Comparison of ENCODE assay signal across 9 cellular contexts in genomic region chr4:20251796-20252655, GRCh38. TPM values are rescaled to one million over a fixed set of nuclear protein-coding genes. Genes with fewer than 3 reads are reported as not detected.
A peak's percentile ranks its signal among the peaks of the same experiment; 100 is the strongest.
DNase-seq lines count a peak whose midpoint lies in the region; ATAC-seq and TF ChIP-seq lines count a peak whose summit lies in the region.
"Had no signal": no experiment of that assay in that cellular context is flagged by ENCODE, and none has a peak within 500 bp of the region (broad histone marks: within the 10 kb centered on the region; RNA-seq: fewer than 3 reads in every experiment).

Gene SLIT2, plus strand, starts transcription at chr4:20251905. Its CDS starts 1,911 bp downstream, at chr4:20253816.

- peak; percentile 8 for DNase-seq in NCI-H2107 treated with DMSO at 0.1 percent for 48 hours (lab: John Stamatoyannopoulos, UW; ENCODE audit: unreplicated experiment)
- DNase-seq in NCI-H2107 (lab: John Stamatoyannopoulos, UW): no peak
- DNase-seq in HCT116 (ENCODE audit: low read depth, low spot score): peak; percentile 24
- peak; percentile 75 for DNase-seq in MG63
- DNase-seq in T-cell: no peak
- DNase-seq in effector memory CD8-positive, alpha-beta T cell: no peak
- DNase-seq in lung microvascular endothelial cell (ENCODE audit: low read depth in 2 of 2): peak; percentile 58 to 89
- DNase-seq in substantia nigra (lab: John Stamatoyannopoulos, UW): peak in 40 of 49 donors; percentile 12 to 78 (median 50)
- DNase-seq: CD4-positive, CD25-positive, alpha-beta regulatory T cell had no signal

- peaks cover 0 to 12% of the 10 kb centered on the region in 2 experiments; a peak in 1 of 4 replicates for H3K4me1 ChIP-seq in HCT116 (ENCODE audit: control insufficient read depth in 1 of 2, insufficient read depth in 2 of 2, low read length in 2 of 2)

- POLR2A ChIA-PET in HCT116 (lab: Charles Lee) (no interaction called here), T-cell (lab: Charles Lee) (no interaction called here)

- peak within 1 kb of the TSS in 2 of 3 donors; percentile 34 to 39 for H3K4me3 Mint-ChIP-seq in T-cell
- H3K4me3 Mint-ChIP-seq in effector memory CD8-positive, alpha-beta T cell: peak within 1 kb of the TSS; percentile 25 to 41

- no peak for TF ChIP-seq POLR2A in HCT116 (IDR thresholded peaks at IDR 0.05; ENCODE audit: borderline replicate concordance, extremely low read depth, insufficient read depth, insufficient read length)

- H3K27ac Mint-ChIP-seq in T-cell: no peak within 1 kb of the TSS
- no peak within 1 kb of the TSS for H3K27ac Mint-ChIP-seq in effector memory CD8-positive, alpha-beta T cell
- H3K27ac Mint-ChIP-seq: CD4-positive, CD25-positive, alpha-beta regulatory T cell had no signal

- TF ChIP-seq CTCF in HCT116 (IDR thresholded peaks at IDR 0.05 in 2 of 3, conservative IDR thresholded peaks at IDR 0.05 in 1 of 3; ENCODE audit: borderline replicate concordance in 1 of 3, insufficient read depth in 1 of 3, low read depth in 2 of 3, low read length in 2 of 3): no peak

- H3K79me2 ChIP-seq in HCT116 (ENCODE audit: insufficient read depth, low read length): no peaks in the 10 kb centered on the region

- peak within 1 kb of the TSS; percentile 36 for H3K9ac ChIP-seq in HCT116 (ENCODE audit: low read length)

- H3K4me3 ChIP-seq in HCT116 (replicated peaks in 1 of 2; ENCODE audit: low read depth in 1 of 2, low read length in 2 of 2) (peak within 1 kb of the TSS; percentile 40 to 60), MG63 (peak within 1 kb of the TSS; percentile 53)

- H3K27ac ChIP-seq in HCT116 (ENCODE audit: low read depth, low read length): no peak within 1 kb of the TSS
- no peak within 1 kb of the TSS for H3K27ac ChIP-seq in substantia nigra (ENCODE audit: low read depth, low read length, poor library complexity, severe bottlenecking)

- H3K4me1 Mint-ChIP-seq in T-cell: peaks cover 6 to 12% (median 6%) of the 10 kb centered on the region in 3 donors
- no peaks in the 10 kb centered on the region for H3K4me1 Mint-ChIP-seq in effector memory CD8-positive, alpha-beta T cell (ENCODE audit: low read depth in 2 of 2)

- no peak for TF ChIP-seq RAD21 in HCT116 (IDR thresholded peaks at IDR 0.05; ENCODE audit: low read depth)

- peaks cover 32 to 45% of the 10 kb centered on the region in 2 donors for H3K27me3 Mint-ChIP-seq in T-cell
- peaks cover 0 to 47% of the 10 kb centered on the region in 2 donors for H3K27me3 Mint-ChIP-seq in effector memory CD8-positive, alpha-beta T cell

- no peaks in the 10 kb centered on the region for H4K20me1 ChIP-seq in HCT116 (ENCODE audit: insufficient read depth)

- H3K9me3 Mint-ChIP-seq in T-cell: no peaks in the 10 kb centered on the region
- peaks cover 0 to 4% of the 10 kb centered on the region in 2 donors for H3K9me3 Mint-ChIP-seq in effector memory CD8-positive, alpha-beta T cell

- CTCF ChIA-PET in HCT116 (lab: Charles Lee) (no interaction called here), T-cell (lab: Charles Lee) (no interaction called here)

- no peaks in the 10 kb centered on the region for H3K36me3 Mint-ChIP-seq in T-cell
- H3K36me3 Mint-ChIP-seq in effector memory CD8-positive, alpha-beta T cell (ENCODE audit: insufficient read depth): no peaks in the 10 kb centered on the region
- H3K36me3 Mint-ChIP-seq: CD4-positive, CD25-positive, alpha-beta regulatory T cell had no signal

- BruUV-seq in HCT116 (replicated peaks; lab: Mats Ljungman, UMichigan): no TSS peak

- ATAC-seq in HCT116 (peak; percentile 93), T-cell (replicated peaks in 1 of 4) (peak in 1 of 4 experiments; percentile 19)
- no peak for ATAC-seq in effector memory CD8-positive, alpha-beta T cell (replicated peaks)

- intact Hi-C loops in HCT116 (cut with micrococcal nuclease): loop anchor here (2.0 kb wide), 1 partner anchor 1563 kb away; no protein-coding TSS in a partner anchor

- peak within 1 kb of the TSS; percentile 86 for H2AFZ ChIP-seq in HCT116 (ENCODE audit: low read depth, low read length, poor library complexity, severe bottlenecking)

- no peaks in the 10 kb centered on the region for H3K9me2 ChIP-seq in HCT116 (ENCODE audit: insufficient read depth)

- RAD21 ChIA-PET in HCT116 (lab: Charles Lee; ENCODE audit: low non-redundant PET in 1 of 2, low total read pairs in 2 of 2, uncharacterized antibody in 2 of 2, unreplicated experiment in 2 of 2): no interaction called here

- H3K36me3 ChIP-seq in HCT116 (ENCODE audit: control insufficient read depth in 1 of 2, insufficient read depth in 2 of 2, low read length in 2 of 2): no peaks in the 10 kb centered on the region
- no peaks in the 10 kb centered on the region for H3K36me3 ChIP-seq in MG63

- no peaks in the 10 kb centered on the region for H3K27me3 ChIP-seq in HCT116 (ENCODE audit: insufficient read depth, low read length)
- no peaks in the 10 kb centered on the region for H3K27me3 ChIP-seq in MG63

- H3K9me3 ChIP-seq in HCT116 (ENCODE audit: control insufficient read depth in 1 of 2, insufficient read depth in 1 of 2, low read depth in 1 of 2, low read length in 2 of 2): no peaks in the 10 kb centered on the region
- no peaks in the 10 kb centered on the region for H3K9me3 ChIP-seq in MG63

- H3K4me2 ChIP-seq in HCT116 (ENCODE audit: low read length): peak within 1 kb of the TSS; percentile 92

TF ChIP-seq in HCT116, 20 proteins besides CTCF, POLR2A, EP300 and RAD21 (continues in another document):
- peak; percentile 28; the same call in 1 of the 2 replicates for TF ChIP-seq SP1 (IDR thresholded peaks at IDR 0.05; ENCODE audit: low read depth)
- no peak for TF ChIP-seq CBX3 (IDR thresholded peaks at IDR 0.05; ENCODE audit: low read depth)
- no peak for TF ChIP-seq ELF1 (IDR thresholded peaks at IDR 0.05; ENCODE audit: borderline replicate concordance, low read depth)
- TF ChIP-seq YY1 (IDR thresholded peaks at IDR 0.05; ENCODE audit: extremely low read depth, insufficient replicate concordance, low read depth, low read length): no peak
- no peak for TF ChIP-seq JUND (IDR thresholded peaks at IDR 0.05)
- peak; percentile 24; the same call in 1 of the 2 replicates for TF ChIP-seq EGR1 (IDR thresholded peaks at IDR 0.05; ENCODE audit: low read depth)
- no peak for TF ChIP-seq REST (IDR thresholded peaks at IDR 0.05; ENCODE audit: low read depth)
- TF ChIP-seq POLR2AphosphoS5 (IDR thresholded peaks at IDR 0.05; ENCODE audit: low read depth, low read length): peak; percentile 67
- TF ChIP-seq SIN3A (IDR thresholded peaks at IDR 0.05; ENCODE audit: low read depth): no peak
- no peak for TF ChIP-seq ZBTB33 (IDR thresholded peaks at IDR 0.05; ENCODE audit: extremely low read depth, insufficient replicate concordance, low read length)
- no peak for TF ChIP-seq ZFX (IDR thresholded peaks at IDR 0.05)
- TF ChIP-seq MAX (IDR thresholded peaks at IDR 0.05): no peak; the same call in 1 of the 2 replicates
- TF ChIP-seq ATF3 (IDR thresholded peaks at IDR 0.05): no peak
- TF ChIP-seq EZH2phosphoT487 (IDR thresholded peaks at IDR 0.05; ENCODE audit: borderline replicate concordance): no peak

RNA-seq across cellular contexts. Expression of gene SLIT2, which starts in this region (rescaled TPM):
- total RNA-seq in HCT116 (2021; ENCODE audit: unreplicated experiment): 3.8 TPM
- 0.82 and 0.91 TPM in 2 replicates for polyA plus RNA-seq in HCT116 (2012)
- total RNA-seq in MG63 (2014; rRNA removed; shearing (Covaris generic); ENCODE audit: low replicate concordance): 1.9 and 3.3 TPM in 2 replicates
- total RNA-seq in T-cell: under 1 TPM in 3 of 5 donors, not detected in 2; 0.03 to 0.50 (median 0.22) TPM
- 0.40 and 0.44 TPM in 2 replicates for total RNA-seq in lung microvascular endothelial cell
- total RNA-seq: CD4-positive, CD25-positive, alpha-beta regulatory T cell had no signal
- polyA plus RNA-seq: CD4-positive, CD25-positive, alpha-beta regulatory T cell had no signal

Comparison
In these comparisons a context has a peak if more than half of its experiments do, and no peak if none do; other contexts are left out.
1. DNase-seq: peak in NCI-H2107 treated with DMSO at 0.1 percent for 48 hours (single experiment), HCT116 (single experiment), MG63 (single experiment) and substantia nigra (40 of 49); none in NCI-H2107 (single experiment), T-cell (0 of 34) and effector memory CD8-positive, alpha-beta T cell (0 of 3).
2. Peak in DNase-seq in lung microvascular endothelial cell; RNA of the gene not detected or under 1 TPM.